8 cellular contexts compared by ENCODE assay signal in the genomic region with DNA sequence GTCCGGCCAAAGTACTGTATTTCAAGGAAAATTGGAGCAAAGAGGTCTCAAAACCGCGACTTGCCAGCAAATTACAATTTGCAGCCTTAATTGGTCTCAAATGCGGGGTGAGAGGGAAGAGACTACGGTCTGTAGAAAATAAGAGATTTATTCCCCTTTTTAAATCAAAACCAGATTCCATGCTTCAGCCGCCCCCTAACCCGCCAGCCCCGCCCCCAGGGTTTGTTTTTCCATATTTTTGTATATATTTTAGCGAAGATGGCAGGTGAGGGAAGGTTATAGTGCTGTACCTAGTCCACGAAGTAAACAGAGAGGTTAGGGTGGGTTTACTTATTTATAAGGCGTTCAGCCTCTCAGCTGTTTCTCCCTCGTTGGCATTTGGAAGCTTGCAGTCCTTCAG. TPM values are rescaled to one million over a fixed set of nuclear protein-coding genes. Genes with fewer than 3 reads are reported as not detected.
A peak's percentile ranks its signal among the peaks of the same experiment; 100 is the strongest.
DNase-seq lines count a peak whose midpoint lies in the region; ATAC-seq, FAIRE-seq and TF ChIP-seq lines count a peak whose summit lies in the region.

No MANE protein-coding gene starts in this region.

- H3K27ac ChIP-seq in ACC112 (ENCODE audit: low read depth, low read length), result 0 out of 2 replicates have a peak overlapping the region, but pooled peaks have one; percentile 41
- no peak overlapping the region for H3K27ac ChIP-seq in HUES64 (ENCODE audit: low read depth, low read length)
- H3K27ac ChIP-seq in mucosa of rectum (ENCODE audit: low read depth in 2 of 2, low read length in 2 of 2), result peak overlapping the region in 1 of 2 donors; percentile 97

- intact Hi-C loops in sciatic nerve (cut with DNase I), result no loop called here

- WGBS in HUES64, result 26% methylated on average over 10 of the region's 12 CpGs

- H3K79me2 ChIP-seq in ACC112 (ENCODE audit: control insufficient read depth, insufficient read depth, low read length, unreplicated experiment), result peaks cover 9% of the 10 kb centered on the region

- FAIRE-seq in bronchial epithelial cell (lab: Jason Lieb, UNC), result no peak

- in situ Hi-C loops in ACHN (cut with HindIII; ENCODE audit: low pct_ligation_motif_present, low pct_unique_long_range_greater_than_20kb, low sequenced_read_pairs), result no loop called here

- H3K4me1 ChIP-seq in ACC112 (ENCODE audit: control insufficient read depth, insufficient read depth, low read length, unreplicated experiment) (peaks cover 13% of the 10 kb centered on the region), HUES64 (ENCODE audit: insufficient read depth, low read length) (peaks cover 14% of the 10 kb centered on the region), mucosa of rectum (ENCODE audit: control insufficient read depth in 2 of 2, insufficient read depth in 2 of 2, low read length in 2 of 2) (peaks cover 8 to 14% of the 10 kb centered on the region in 2 donors)

- H3K4me3 ChIP-seq in ACC112 (ENCODE audit: low read depth, low read length), result peak overlapping the region; percentile 94
- H3K4me3 ChIP-seq in HUES64 (ENCODE audit: low read length), result peak overlapping the region; percentile 79
- peak overlapping the region; percentile 87 for H3K4me3 ChIP-seq in bronchial epithelial cell (ENCODE audit: low read depth, low read length)
- peak overlapping the region; percentile 92 to 98 for H3K4me3 ChIP-seq in mucosa of rectum (ENCODE audit: low read length in 2 of 2)

- no peaks in the 10 kb centered on the region for H3K9me3 ChIP-seq in HUES64 (ENCODE audit: insufficient read depth, low read depth, low read length)
- H3K9me3 ChIP-seq in mucosa of rectum (ENCODE audit: control insufficient read depth in 2 of 2, low read length in 2 of 2), result no peaks in the 10 kb centered on the region

- TF ChIP-seq CTCF in bronchial epithelial cell (IDR thresholded peaks at IDR 0.05; ENCODE audit: insufficient read depth, low read length, severe bottlenecking), result no peak

- DNase-seq in bronchial epithelial cell (ENCODE audit: low read depth) (peak; percentile 1), sciatic nerve (ENCODE audit: low spot score) (no peak), ACHN (no peak)

- H3K27me3 ChIP-seq in ACC112 (ENCODE audit: insufficient read depth, low read length) (no peaks in the 10 kb centered on the region), HUES64 (ENCODE audit: insufficient read depth, low read length) (peaks cover 71% of the 10 kb centered on the region), bronchial epithelial cell (ENCODE audit: control insufficient read depth, insufficient read depth, low read length) (peaks cover 2% of the 10 kb centered on the region), mucosa of rectum (ENCODE audit: control insufficient read depth in 2 of 2, insufficient read depth in 2 of 2, low read length in 2 of 2) (peaks cover 0 to 4% of the 10 kb centered on the region in 2 donors)

- ATAC-seq in sciatic nerve (no peak), HG03442 (IDR thresholded peaks at IDR 0.05; ENCODE audit: unreplicated experiment) (no peak), GM19351 (IDR thresholded peaks at IDR 0.05; ENCODE audit: unreplicated experiment) (no peak)

- no peak overlapping the region for H3K9ac ChIP-seq in HUES64 (ENCODE audit: low read depth, low read length)
- H3K9ac ChIP-seq in mucosa of rectum (ENCODE audit: low read depth in 1 of 2, low read length in 2 of 2), result peak overlapping the region; percentile 84 to 94

- peak overlapping the region; percentile 98 for H2AFZ ChIP-seq in ACC112 (ENCODE audit: low read length, unreplicated experiment)

- H3K36me3 ChIP-seq in ACC112 (ENCODE audit: insufficient read depth, low read length) (no peaks in the 10 kb centered on the region), HUES64 (ENCODE audit: insufficient read depth, low read length) (no peaks in the 10 kb centered on the region), bronchial epithelial cell (ENCODE audit: control insufficient read depth, insufficient read depth, low read length) (no peaks in the 10 kb centered on the region), mucosa of rectum (ENCODE audit: control insufficient read depth in 2 of 2, insufficient read depth in 2 of 2, low read length in 2 of 2) (no peaks in the 10 kb centered on the region)

RNA-seq across cellular contexts. Expression of gene SMARCA2, which starts 1.0 kb away (rescaled TPM):
- polyA plus RNA-seq in HUES64 (2013, experiment 1 of 2), result 7.6 TPM
- polyA plus RNA-seq in HUES64 (2013, experiment 2 of 2), result 6.1 TPM
- 19.7 and 31.0 TPM in 2 replicates for total RNA-seq in bronchial epithelial cell
- 198 TPM for total RNA-seq in sciatic nerve
